In genomic region chr5:119218830-119219782, GRCh38 we compare ENCODE assay signal across 1 cellular context.
TF ChIP-seq lines count a peak whose summit lies in the region.

No MANE protein-coding gene starts in this region.

TF ChIP-seq in HEK293, 187 proteins besides CTCF, POLR2A, EP300 and RAD21 (continued from another document):
- TF ChIP-seq PRDM10 (tag by site-specific recombination; IDR thresholded peaks at IDR 0.05), result no peak
- TF ChIP-seq ZNF501 (tag by site-specific recombination; IDR thresholded peaks at IDR 0.05), result 0 out of 2 replicates have a peak, but pooled peaks have one; percentile 58
- TF ChIP-seq ZNF747 (tag by site-specific recombination; IDR thresholded peaks at IDR 0.05), result no peak
- TF ChIP-seq REPIN1 (tag by site-specific recombination; IDR thresholded peaks at IDR 0.05; ENCODE audit: low read depth), result no peak
- TF ChIP-seq ZNF792 (tag by site-specific recombination; IDR thresholded peaks at IDR 0.05), result no peak
- TF ChIP-seq ZNF48 (tag by site-specific recombination; IDR thresholded peaks at IDR 0.05), result no peak
- no peak for TF ChIP-seq ZNF2 (tag by site-specific recombination; IDR thresholded peaks at IDR 0.05)
- TF ChIP-seq RBAK (tag by site-specific recombination; IDR thresholded peaks at IDR 0.05), result 0 out of 2 replicates have a peak, but pooled peaks have one; percentile 40
- TF ChIP-seq KLF9 (tag by site-specific recombination; IDR thresholded peaks at IDR 0.05; ENCODE audit: low read depth), result no peak
- no peak for TF ChIP-seq ZNF157 (tag by site-specific recombination; IDR thresholded peaks at IDR 0.05)
- TF ChIP-seq ZNF398 (tag by site-specific recombination; IDR thresholded peaks at IDR 0.05), result no peak
- TF ChIP-seq BCL6B (tag by site-specific recombination; IDR thresholded peaks at IDR 0.05), result no peak
- no peak for TF ChIP-seq KLF10 (tag by site-specific recombination; IDR thresholded peaks at IDR 0.05)
- peak; percentile 64; the same call in 1 of the 2 replicates for TF ChIP-seq ZNF202 (tag by site-specific recombination; IDR thresholded peaks at IDR 0.05; ENCODE audit: borderline replicate concordance)
- no peak for TF ChIP-seq ATF2 (tag by site-specific recombination; IDR thresholded peaks at IDR 0.05; ENCODE audit: low read depth)
- TF ChIP-seq ZNF292 (tag by site-specific recombination; IDR thresholded peaks at IDR 0.05; ENCODE audit: borderline replicate concordance, low read depth), result 0 out of 2 replicates have a peak, but pooled peaks have one; percentile 42
- TF ChIP-seq ZNF394 (tag by site-specific recombination; IDR thresholded peaks at IDR 0.05; ENCODE audit: borderline replicate concordance), result peak; percentile 93
- TF ChIP-seq GLIS2 (tag by site-specific recombination; IDR thresholded peaks at IDR 0.05), result no peak
- TF ChIP-seq ZNF16 (tag by site-specific recombination; IDR thresholded peaks at IDR 0.05; ENCODE audit: low read depth), result no peak
- no peak for TF ChIP-seq ZBTB49 (tag by site-specific recombination; IDR thresholded peaks at IDR 0.05; ENCODE audit: low read depth)
- TF ChIP-seq ZSCAN30 (tag by site-specific recombination; IDR thresholded peaks at IDR 0.05), result no peak
- no peak for TF ChIP-seq ZNF701 (tag by site-specific recombination; IDR thresholded peaks at IDR 0.05)
- no peak for TF ChIP-seq ZNF366 (tag by site-specific recombination; conservative IDR thresholded peaks at IDR 0.05)
- no peak for TF ChIP-seq TRIM28 (IDR thresholded peaks at IDR 0.05; ENCODE audit: borderline replicate concordance, low read length)
- no peak for TF ChIP-seq FEZF1 (tag by site-specific recombination; IDR thresholded peaks at IDR 0.05)
- 0 out of 2 replicates have a peak, but pooled peaks have one; percentile 10 for TF ChIP-seq ZFP3 (tag by site-specific recombination; IDR thresholded peaks at IDR 0.05; ENCODE audit: low read depth)
- TF ChIP-seq ZBTB1 (tag by site-specific recombination; IDR thresholded peaks at IDR 0.05), result no peak
- TF ChIP-seq ZNF354C (tag by site-specific recombination; IDR thresholded peaks at IDR 0.05; ENCODE audit: borderline replicate concordance, low read depth), result 0 out of 2 replicates have a peak, but pooled peaks have one; percentile 85
- TF ChIP-seq ZNF843 (tag by site-specific recombination; IDR thresholded peaks at IDR 0.05), result no peak
- no peak for TF ChIP-seq ZNF473 (tag by site-specific recombination; IDR thresholded peaks at IDR 0.05)
- no peak for TF ChIP-seq ZSCAN18 (tag by site-specific recombination; IDR thresholded peaks at IDR 0.05)
- no peak for TF ChIP-seq HOXA7 (CRISPR knock-in tag; IDR thresholded peaks at IDR 0.05; ENCODE audit: borderline replicate concordance)
- no peak for TF ChIP-seq ZNF132 (tag by site-specific recombination; IDR thresholded peaks at IDR 0.05; ENCODE audit: borderline replicate concordance)
- TF ChIP-seq ZNF26 (tag by site-specific recombination; IDR thresholded peaks at IDR 0.05), result no peak
- no peak for TF ChIP-seq ZNF645 (tag by site-specific recombination; IDR thresholded peaks at IDR 0.05)
- no peak for TF ChIP-seq ZNF23 (tag by site-specific recombination; IDR thresholded peaks at IDR 0.05; ENCODE audit: borderline replicate concordance)
- TF ChIP-seq SCRT1 (tag by site-specific recombination; IDR thresholded peaks at IDR 0.05; ENCODE audit: borderline replicate concordance), result no peak
